Comparison of ENCODE assay signal across 9 cellular contexts in genomic region chr3:354433-354832, GRCh38.
DNase-seq lines count a peak whose midpoint lies in the region; ATAC-seq and TF ChIP-seq lines count a peak whose summit lies in the region.
"Had no signal": no experiment of that assay in that cellular context is flagged by ENCODE, and none has a peak within 500 bp of the region (broad histone marks: within the 10 kb centered on the region; RNA-seq: fewer than 3 reads in every experiment).

No MANE protein-coding gene starts in this region.

- no peak for TF ChIP-seq EP300 in Ishikawa (IDR thresholded peaks at IDR 0.05; ENCODE audit: borderline replicate concordance)

- H3K4me1 Mint-ChIP-seq in activated naive CD8-positive, alpha-beta T cell treated with anti-CD3 and anti-CD28 coated beads, Interleukin-2, amount 50 U/mL, for 24 hours = no peaks in the 10 kb centered on the region
- no peaks in the 10 kb centered on the region for H3K4me1 Mint-ChIP-seq in activated naive CD8-positive, alpha-beta T cell treated with anti-CD3 and anti-CD28 coated beads for 36 hours

- no peaks in the 10 kb centered on the region for H3K36me3 ChIP-seq in Panc1 (ENCODE audit: control insufficient read depth, insufficient read depth, low read length)

- CTCF ChIA-PET in Panc1 (lab: Charles Lee) = interaction anchor here (1.0 kb wide), 1 partner anchor 23 kb away, joined by 3 read pairs; no protein-coding TSS in a partner anchor

- no peak overlapping the region for H3K4me3 ChIP-seq in Panc1 (ENCODE audit: low read depth in 2 of 2, low read length in 2 of 2)

- H3K9me3 ChIP-seq in Panc1 (ENCODE audit: control insufficient read depth, insufficient read depth, low read depth, low read length) = no peaks in the 10 kb centered on the region

- H3K9me3 Mint-ChIP-seq in activated naive CD8-positive, alpha-beta T cell treated with anti-CD3 and anti-CD28 coated beads, Interleukin-2, amount 50 U/mL, for 24 hours = peaks cover under 1% of the 10 kb centered on the region
- no peaks in the 10 kb centered on the region for H3K9me3 Mint-ChIP-seq in activated naive CD8-positive, alpha-beta T cell treated with anti-CD3 and anti-CD28 coated beads for 36 hours

- H3K27ac ChIP-seq in Panc1 (ENCODE audit: low read length) = no peak overlapping the region

- peak; percentile 56 for TF ChIP-seq RAD21 in Ishikawa (IDR thresholded peaks at IDR 0.05; ENCODE audit: low read depth)

- peak; percentile 15 for ATAC-seq in activated naive CD8-positive, alpha-beta T cell treated with anti-CD3 and anti-CD28 coated beads, Interleukin-2, amount 50 U/mL, for 24 hours
- ATAC-seq in GM21529 (IDR thresholded peaks at IDR 0.05; ENCODE audit: unreplicated experiment) (peak; percentile 77), Panc1 (no peak)
- ATAC-seq in activated CD4-positive, CD25-positive, alpha-beta regulatory T cell treated with anti-CD3 and anti-CD28 coated beads, Interleukin-2, amount 50 U/mL, for 24 hours = no peak

- POLR2A ChIA-PET in Panc1 (lab: Charles Lee) = no interaction called here

- no peaks in the 10 kb centered on the region for H3K27me3 Mint-ChIP-seq in activated naive CD8-positive, alpha-beta T cell treated with anti-CD3 and anti-CD28 coated beads, Interleukin-2, amount 50 U/mL, for 24 hours
- peaks cover 4% of the 10 kb centered on the region for H3K27me3 Mint-ChIP-seq in activated naive CD8-positive, alpha-beta T cell treated with anti-CD3 and anti-CD28 coated beads for 36 hours
- H3K27me3 Mint-ChIP-seq: stimulated activated naive CD8-positive, alpha-beta T cell treated with anti-CD3 and anti-CD28 coated beads, Interleukin-15, Interleukin-2, amounts not matched to agents 100 ng/mL and 50 ng/mL, for 24 hours had no signal

- peak; percentile 75 for TF ChIP-seq CTCF in Panc1 (IDR thresholded peaks at IDR 0.05)

- peak; percentile 14 for DNase-seq in activated naive CD8-positive, alpha-beta T cell treated with anti-CD3 and anti-CD28 coated beads, Interleukin-2, amount 50 U/mL, for 24 hours
- no peak for DNase-seq in activated naive CD8-positive, alpha-beta T cell treated with anti-CD3 and anti-CD28 coated beads for 36 hours
- DNase-seq in Panc1 (ENCODE audit: low read depth, low spot score) (peak; percentile 41), dermis microvascular lymphatic vessel endothelial cell (ENCODE audit: low read depth in 2 of 2) (peak; percentile 6 to 32), middle frontal gyrus (ENCODE audit: extremely low spot score, low spot score) (peak; percentile 71)

- H3K4me1 ChIP-seq in Panc1 (ENCODE audit: control insufficient read depth, insufficient read depth, low read length) = no peaks in the 10 kb centered on the region

- H3K4me3 Mint-ChIP-seq in activated naive CD8-positive, alpha-beta T cell treated with anti-CD3 and anti-CD28 coated beads, Interleukin-2, amount 50 U/mL, for 24 hours = no peak overlapping the region
- no peak overlapping the region for H3K4me3 Mint-ChIP-seq in activated naive CD8-positive, alpha-beta T cell treated with anti-CD3 and anti-CD28 coated beads for 36 hours
- H3K4me3 Mint-ChIP-seq: stimulated activated naive CD8-positive, alpha-beta T cell treated with anti-CD3 and anti-CD28 coated beads, Interleukin-15, Interleukin-2, amounts not matched to agents 100 ng/mL and 50 ng/mL, for 24 hours had no signal

- BruUV-seq in Panc1 (replicated peaks; lab: Mats Ljungman, UMichigan) = no TSS peak

- in situ Hi-C loops in Panc1 (cut with HindIII; ENCODE audit: low pct_unique_long_range_greater_than_20kb, low sequenced_read_pairs) = no loop called here

- intact Hi-C loops in Panc1 (cut with micrococcal nuclease; ENCODE audit: unreplicated experiment) = loop anchor here (1.0 kb wide), 1 partner anchor 311 kb away; no protein-coding TSS in a partner anchor

- H3K27me3 ChIP-seq in Panc1 (ENCODE audit: control insufficient read depth, insufficient read depth, low read length) = no peaks in the 10 kb centered on the region

- no peak overlapping the region for H3K27ac Mint-ChIP-seq in activated naive CD8-positive, alpha-beta T cell treated with anti-CD3 and anti-CD28 coated beads, Interleukin-2, amount 50 U/mL, for 24 hours
- no peak overlapping the region for H3K27ac Mint-ChIP-seq in activated naive CD8-positive, alpha-beta T cell treated with anti-CD3 and anti-CD28 coated beads for 36 hours
- H3K27ac Mint-ChIP-seq: stimulated activated naive CD8-positive, alpha-beta T cell treated with anti-CD3 and anti-CD28 coated beads, Interleukin-15, Interleukin-2, amounts not matched to agents 100 ng/mL and 50 ng/mL, for 24 hours had no signal

- no peaks in the 10 kb centered on the region for H3K36me3 Mint-ChIP-seq in activated naive CD8-positive, alpha-beta T cell treated with anti-CD3 and anti-CD28 coated beads, Interleukin-2, amount 50 U/mL, for 24 hours (ENCODE audit: low read depth)
- H3K36me3 Mint-ChIP-seq in activated naive CD8-positive, alpha-beta T cell treated with anti-CD3 and anti-CD28 coated beads for 36 hours = no peaks in the 10 kb centered on the region

TF ChIP-seq in Ishikawa, 13 proteins besides CTCF, POLR2A, EP300 and RAD21:
- no peak for TF ChIP-seq REST (IDR thresholded peaks at IDR 0.05; ENCODE audit: low read depth)
- TF ChIP-seq NFIC (IDR thresholded peaks at IDR 0.05) = no peak
- TF ChIP-seq CEBPB (IDR thresholded peaks at IDR 0.05) = no peak
- no peak for TF ChIP-seq YY1 (IDR thresholded peaks at IDR 0.05; ENCODE audit: low read depth)
- no peak for TF ChIP-seq TAF1 (IDR thresholded peaks at IDR 0.05; ENCODE audit: low read depth)
- TF ChIP-seq FOXM1 (IDR thresholded peaks at IDR 0.05; ENCODE audit: borderline replicate concordance, low read depth) = no peak
- no peak for TF ChIP-seq MAX (IDR thresholded peaks at IDR 0.05)
- TF ChIP-seq USF1 (IDR thresholded peaks at IDR 0.05) = no peak
- TF ChIP-seq TEAD4 (IDR thresholded peaks at IDR 0.05) = no peak
- no peak for TF ChIP-seq CREB1 (IDR thresholded peaks at IDR 0.05; ENCODE audit: low read depth)
- no peak for TF ChIP-seq EGR1 (IDR thresholded peaks at IDR 0.05)
- no peak for TF ChIP-seq ZBTB7A (IDR thresholded peaks at IDR 0.05; ENCODE audit: low read depth)
- no peak for TF ChIP-seq TCF12 (IDR thresholded peaks at IDR 0.05; ENCODE audit: low read depth)

Comparison
In these comparisons a context has a peak if more than half of its experiments do, and no peak if none do; other contexts are left out.
1. ATAC-seq: peak in activated naive CD8-positive, alpha-beta T cell treated with anti-CD3 and anti-CD28 coated beads, Interleukin-2, amount 50 U/mL, for 24 hours (single experiment) and GM21529 (single experiment); none in Panc1 (single experiment) and activated CD4-positive, CD25-positive, alpha-beta regulatory T cell treated with anti-CD3 and anti-CD28 coated beads, Interleukin-2, amount 50 U/mL, for 24 hours (0 of 2).